In the genomic region with DNA sequence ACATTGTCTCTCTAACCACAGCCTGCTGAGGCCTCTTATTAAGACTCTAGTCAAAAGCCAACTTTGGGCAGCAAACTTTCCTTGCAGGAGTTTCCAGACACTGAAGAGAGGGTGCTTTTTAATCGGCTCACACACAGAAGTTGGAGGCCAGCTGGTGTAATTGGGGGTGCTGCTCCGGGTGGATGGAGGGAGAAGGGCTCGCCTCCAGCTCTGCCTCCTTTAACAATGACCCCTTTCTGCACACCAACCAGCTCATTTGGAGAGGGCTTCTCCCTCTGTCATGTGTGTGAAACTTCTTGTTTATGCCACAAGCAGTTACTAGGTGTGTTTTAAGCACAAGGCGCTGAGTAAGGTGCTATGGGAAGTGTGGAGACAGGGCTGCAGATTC, we compare ENCODE assay signal across 15 cellular contexts. TPM values are rescaled to one million over a fixed set of nuclear protein-coding genes. Genes with fewer than 3 reads are reported as not detected.
A peak's percentile ranks its signal among the peaks of the same experiment; 100 is the strongest.
DNase-seq lines count a peak whose midpoint lies in the region; ATAC-seq, FAIRE-seq and TF ChIP-seq lines count a peak whose summit lies in the region.
"Had no signal": no experiment of that assay in that cellular context is flagged by ENCODE, and none has a peak within 500 bp of the region (broad histone marks: within the 10 kb centered on the region; RNA-seq: fewer than 3 reads in every experiment).

No MANE protein-coding gene starts in this region.

- H3K18ac ChIP-seq in mesendoderm (ENCODE audit: low read length): no peak overlapping the region

- peak overlapping the region; percentile 14 for H3K27ac Mint-ChIP-seq in astrocyte (ENCODE audit: unreplicated experiment)
- H3K27ac Mint-ChIP-seq: activated CD4-positive, alpha-beta T cell treated with anti-CD3 and anti-CD28 coated beads, Interleukin-2, amount 10 ng/mL, durations not matched to agents 7 days and 5 days; H9 had no signal

- no peaks in the 10 kb centered on the region for H3K9me2 ChIP-seq in Karpas-422 (replicated peaks; ENCODE audit: insufficient read depth, low read length)

- peak overlapping the region; percentile 6 for H3K56ac ChIP-seq in mesendoderm (ENCODE audit: low read length)

- TF ChIP-seq CTCF in astrocyte (IDR thresholded peaks at IDR 0.05; ENCODE audit: insufficient read depth, low read depth, low read length) (no peak), mucosa of descending colon (IDR thresholded peaks at IDR 0.05) (no peak)

- H3K4me1 Mint-ChIP-seq in astrocyte (ENCODE audit: low read depth, unreplicated experiment): peaks cover 21% of the 10 kb centered on the region

- intact Hi-C loops in mucosa of descending colon (cut with DNase I, micrococcal nuclease): no loop called here

- no peak overlapping the region for H2BK15ac ChIP-seq in mesendoderm (replicated peaks; ENCODE audit: low read depth)

- H3K36me3 Mint-ChIP-seq in astrocyte (ENCODE audit: low read depth, unreplicated experiment): peaks cover 5% of the 10 kb centered on the region

- H2AFZ ChIP-seq in astrocyte (ENCODE audit: low read depth, low read length) (peak overlapping the region; percentile 67), Karpas-422 (ENCODE audit: low read length) (no peak overlapping the region)

- H3K4me2 ChIP-seq in astrocyte (ENCODE audit: low read length) (peak overlapping the region; percentile 81), mesendoderm (ENCODE audit: low read length) (no peak overlapping the region), Karpas-422 (ENCODE audit: low read depth, low read length, poor library complexity, severe bottlenecking) (no peak overlapping the region)

- H3K27me3 ChIP-seq in astrocyte (ENCODE audit: insufficient read depth, low read length) (no peaks in the 10 kb centered on the region), mesendoderm (ENCODE audit: insufficient read depth, low read length, poor library complexity) (no peaks in the 10 kb centered on the region), Karpas-422 (ENCODE audit: low read length) (no peaks in the 10 kb centered on the region)
- H3K27me3 ChIP-seq: heart left ventricle had no signal

- no peak overlapping the region for H3K4ac ChIP-seq in mesendoderm (ENCODE audit: low read depth, low read length)

- H3K9me3 ChIP-seq in astrocyte (ENCODE audit: insufficient read depth, low read depth, low read length) (no peaks in the 10 kb centered on the region), Karpas-422 (ENCODE audit: low read length) (no peaks in the 10 kb centered on the region), mucosa of descending colon (no peaks in the 10 kb centered on the region)
- H3K9me3 ChIP-seq: heart left ventricle had no signal

- no peaks in the 10 kb centered on the region for H3K27me3 Mint-ChIP-seq in astrocyte (ENCODE audit: low read depth, unreplicated experiment)

- H3K79me1 ChIP-seq in mesendoderm (ENCODE audit: low read length): no peaks in the 10 kb centered on the region

- H3K36me3 ChIP-seq in astrocyte (ENCODE audit: insufficient read depth, low read length) (no peaks in the 10 kb centered on the region), mesendoderm (ENCODE audit: control insufficient read depth, insufficient read depth, low read length) (no peaks in the 10 kb centered on the region), Karpas-422 (ENCODE audit: insufficient read depth, low read length) (no peaks in the 10 kb centered on the region), mucosa of descending colon (ENCODE audit: low read depth) (no peaks in the 10 kb centered on the region)
- H3K36me3 ChIP-seq: heart left ventricle had no signal

- no peak for ATAC-seq in mucosa of descending colon

- H3K4me3 Mint-ChIP-seq in astrocyte (ENCODE audit: unreplicated experiment): peak overlapping the region; percentile 27
- H3K4me3 Mint-ChIP-seq: activated CD4-positive, alpha-beta T cell treated with anti-CD3 and anti-CD28 coated beads, Interleukin-2, amount 10 ng/mL, durations not matched to agents 7 days and 5 days; H9 had no signal

- H3K4me3 ChIP-seq in astrocyte (ENCODE audit: insufficient read depth, low read depth, low read length) (no peak overlapping the region), mesendoderm (ENCODE audit: low read length) (no peak overlapping the region), Karpas-422 (ENCODE audit: low read length) (no peak overlapping the region), mucosa of descending colon (no peak overlapping the region)
- H3K4me3 ChIP-seq: heart left ventricle had no signal

- no peak overlapping the region for H3K23ac ChIP-seq in mesendoderm (ENCODE audit: low read length)

- no peak for FAIRE-seq in astrocyte (lab: Jason Lieb, UNC)
- FAIRE-seq: colon, D721Med, kidney had no signal

- no peaks in the 10 kb centered on the region for H3K9me3 Mint-ChIP-seq in astrocyte (ENCODE audit: unreplicated experiment)
- H3K9me3 Mint-ChIP-seq: activated CD4-positive, alpha-beta T cell treated with anti-CD3 and anti-CD28 coated beads, Interleukin-2, amount 10 ng/mL, durations not matched to agents 7 days and 5 days; H9 had no signal

- no peaks in the 10 kb centered on the region for H3K79me2 ChIP-seq in astrocyte (ENCODE audit: insufficient read depth, low read length)
- H3K79me2 ChIP-seq in mesendoderm (ENCODE audit: control insufficient read depth, insufficient read depth, low read length): no peaks in the 10 kb centered on the region
- H3K79me2 ChIP-seq in Karpas-422 (ENCODE audit: low read length): no peaks in the 10 kb centered on the region

- WGBS in mesendoderm (ENCODE audit: extremely low coverage, insufficient coverage, low lambda C conversion rate): no CpG with 5 or more reads among the region's 4 CpGs

- H3K9ac ChIP-seq in astrocyte (ENCODE audit: low read length) (no peak overlapping the region), mesendoderm (ENCODE audit: low read length) (peak overlapping the region; percentile 35), Karpas-422 (ENCODE audit: low read length) (no peak overlapping the region)

- no peak overlapping the region for H2BK120ac ChIP-seq in mesendoderm (ENCODE audit: low read depth, low read length)

- no peak overlapping the region for H3K27ac ChIP-seq in astrocyte (ENCODE audit: low read depth, low read length)
- no peak overlapping the region for H3K27ac ChIP-seq in mesendoderm (ENCODE audit: low read depth, low read length)
- no peak overlapping the region for H3K27ac ChIP-seq in Karpas-422 (ENCODE audit: low read length)

- no peak overlapping the region for H4K5ac ChIP-seq in mesendoderm (ENCODE audit: low read length)

- no peak overlapping the region for H4K8ac ChIP-seq in mesendoderm (ENCODE audit: low read depth, low read length)

- peak overlapping the region; percentile 74 for H2AK5ac ChIP-seq in mesendoderm (ENCODE audit: low read length)

- H2BK5ac ChIP-seq in mesendoderm (ENCODE audit: low read length): no peak overlapping the region

- H3K4me1 ChIP-seq in astrocyte (ENCODE audit: insufficient read depth, low read length) (peaks cover 20% of the 10 kb centered on the region), mesendoderm (ENCODE audit: control insufficient read depth, low read depth, low read length) (peaks cover 9% of the 10 kb centered on the region), Karpas-422 (ENCODE audit: low read length) (peaks cover 3% of the 10 kb centered on the region), mucosa of descending colon (ENCODE audit: low read depth) (no peaks in the 10 kb centered on the region)

- H4K20me1 ChIP-seq in astrocyte (ENCODE audit: insufficient read depth, low read length): no peaks in the 10 kb centered on the region
- no peaks in the 10 kb centered on the region for H4K20me1 ChIP-seq in Karpas-422 (ENCODE audit: insufficient read depth, low read depth, low read length)

- DNase-seq in activated CD8-positive, alpha-beta memory T cell treated with anti-CD3 and anti-CD28 coated beads for 24 hours: peak; percentile 9
- DNase-seq in activated CD8-positive, alpha-beta memory T cell treated with anti-CD3 and anti-CD28 coated beads, Interleukin-2, amount 50 U/mL, for 48 hours: no peak
- DNase-seq in astrocyte (ENCODE audit: low read depth) (peak; percentile 6), mesendoderm (no peak), Karpas-422 (no peak), mucosa of descending colon (no peak), NCI-H446 treated with DMSO at 0.1 percent for 48 hours (lab: John Stamatoyannopoulos, UW) (no peak)
- DNase-seq in stimulated activated CD8-positive, alpha-beta memory T cell treated with anti-CD3 and anti-CD28 coated beads, Interleukin-4, amount 100 ng/mL, for 48 hours: peak; percentile 8
- DNase-seq: activated CD4-positive, alpha-beta T cell treated with anti-CD3 and anti-CD28 coated beads, Interleukin-2, amount 10 ng/mL, durations not matched to agents 7 days and 5 days; heart left ventricle; kidney; stimulated activated CD4-positive, alpha-beta T cell treated with anti-CD3 and anti-CD28 coated beads, Interleukin-1b, Interleukin-23, amount 100 ng/mL, for 48 hours had no signal

RNA-seq across cellular contexts. Expression of a gene that starts 5.7 kb away (rescaled TPM):
- total RNA-seq in astrocyte (26.2 and 28.8 TPM in 2 replicates), mucosa of descending colon (10 to 100 TPM; 17.3 to 30.2 (median 24.4) TPM)
- 39.9 TPM for polyA plus RNA-seq in mesendoderm (2013, experiment 1 of 2)
- 40.8 TPM for polyA plus RNA-seq in mesendoderm (2013, experiment 2 of 2)
- 50.8 and 123 TPM in 2 replicates for total RNA-seq in Karpas-422 (2014; rRNA removed; shearing (Covaris generic); ENCODE audit: low replicate concordance)

Comparison
In these comparisons a context has a peak if more than half of its experiments do, and no peak if none do; other contexts are left out.
1. DNase-seq: peak in activated CD8-positive, alpha-beta memory T cell treated with anti-CD3 and anti-CD28 coated beads for 24 hours (single experiment), astrocyte (single experiment) and stimulated activated CD8-positive, alpha-beta memory T cell treated with anti-CD3 and anti-CD28 coated beads, Interleukin-4, amount 100 ng/mL, for 48 hours (single experiment); none in activated CD8-positive, alpha-beta memory T cell treated with anti-CD3 and anti-CD28 coated beads, Interleukin-2, amount 50 U/mL, for 48 hours (single experiment), mesendoderm (single experiment), Karpas-422 (single experiment), mucosa of descending colon (0 of 3) and NCI-H446 treated with DMSO at 0.1 percent for 48 hours (single experiment).